In the genomic region with DNA sequence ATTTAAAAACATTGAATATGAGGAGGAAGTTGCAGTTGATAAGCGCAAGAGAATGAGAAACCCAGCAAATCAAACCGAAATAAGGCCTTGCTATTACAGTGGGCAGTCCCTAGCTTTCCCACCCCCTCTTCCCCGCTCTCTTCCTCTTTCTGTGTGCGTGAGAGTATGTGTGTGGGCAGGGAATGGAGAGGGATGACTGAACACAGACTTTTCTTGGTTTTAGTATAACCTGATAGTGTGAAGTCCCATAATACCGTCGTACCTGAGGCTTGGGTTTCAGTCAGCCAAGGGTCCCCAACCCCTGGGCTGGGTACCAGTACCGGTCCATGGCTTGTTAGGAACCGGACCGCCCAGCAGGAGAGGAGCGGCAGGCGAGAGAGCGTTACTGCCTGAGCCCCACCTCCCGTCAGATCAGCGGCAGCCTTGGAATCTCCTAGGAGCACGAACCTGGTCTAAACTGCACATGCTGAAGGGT, we compare ENCODE assay signal across 13 cellular contexts.
DNase-seq lines count a peak whose midpoint lies in the region; ATAC-seq and TF ChIP-seq lines count a peak whose summit lies in the region.
"Had no signal": no experiment of that assay in that cellular context is flagged by ENCODE, and none has a peak within 500 bp of the region (broad histone marks: within the 10 kb centered on the region; RNA-seq: fewer than 3 reads in every experiment).

No MANE protein-coding gene starts in this region.

- H3K4me1 ChIP-seq in mucosa of descending colon (ENCODE audit: low read depth): no peaks in the 10 kb centered on the region
- H3K4me1 ChIP-seq: uterus had no signal

- peak; percentile 66 for ATAC-seq in GM19395 (IDR thresholded peaks at IDR 0.05; ENCODE audit: unreplicated experiment)
- ATAC-seq in HG03342 (IDR thresholded peaks at IDR 0.05; ENCODE audit: unreplicated experiment): peak; percentile 73
- no peak for ATAC-seq in left ventricle myocardium superior
- ATAC-seq in mucosa of descending colon: no peak
- ATAC-seq in HG03159 (IDR thresholded peaks at IDR 0.05; ENCODE audit: unreplicated experiment): no peak

- DNase-seq in GM13977 (ENCODE audit: low spot score) (peak; percentile 55), left kidney (ENCODE audit: low read depth, low spot score) (peak; percentile 51), left ventricle myocardium superior (no peak), mucosa of descending colon (no peak), NK-92 (lab: John Stamatoyannopoulos, UW; ENCODE audit: unreplicated experiment) (no peak)
- DNase-seq: activated effector memory CD4-positive, alpha-beta T cell treated with Interleukin-2 at 50 U/mL for 16 hours; GOT3; MM.1S; SIG-M5; uterus had no signal

- H3K9me3 ChIP-seq in mucosa of descending colon: no peaks in the 10 kb centered on the region
- H3K9me3 ChIP-seq: uterus had no signal

- H3K36me3 ChIP-seq in mucosa of descending colon (ENCODE audit: low read depth): no peaks in the 10 kb centered on the region
- H3K36me3 ChIP-seq: uterus had no signal

- intact Hi-C loops in left ventricle myocardium superior (cut with micrococcal nuclease): loop anchor here (10.0 kb wide), 1 partner anchor 1668 kb away; no protein-coding TSS in a partner anchor
- intact Hi-C loops in mucosa of descending colon (cut with DNase I, micrococcal nuclease): no loop called here

- TF ChIP-seq CTCF in GM13977 (IDR thresholded peaks at IDR 0.05; ENCODE audit: extremely low read depth, insufficient read depth, missing control alignments): no peak
- no peak for TF ChIP-seq CTCF in mucosa of descending colon (IDR thresholded peaks at IDR 0.05)

- in situ Hi-C loops in GM13977 (cut with MboI; ENCODE audit: low pct_unique_long_range_greater_than_20kb, low sequenced_read_pairs, unreplicated experiment): no loop called here

- no peak overlapping the region for H3K4me3 ChIP-seq in mucosa of descending colon
- H3K4me3 ChIP-seq: uterus had no signal

Comparison
In these comparisons a context has a peak if more than half of its experiments do, and no peak if none do; other contexts are left out.
1. DNase-seq: peak in GM13977 (single experiment) and left kidney (single experiment); none in left ventricle myocardium superior (single experiment), mucosa of descending colon (0 of 3) and NK-92 (single experiment).
2. ATAC-seq: peak in GM19395 (single experiment) and HG03342 (single experiment); none in left ventricle myocardium superior (single experiment), mucosa of descending colon (single experiment) and HG03159 (single experiment).